In genomic region chr1:87131809-87132663, GRCh38 we compare ENCODE assay signal across 8 cellular contexts.
DNase-seq lines count a peak whose midpoint lies in the region; ATAC-seq and TF ChIP-seq lines count a peak whose summit lies in the region.

No MANE protein-coding gene starts in this region.

- no peaks in the 10 kb centered on the region for H3K36me3 Mint-ChIP-seq in activated CD4-positive, alpha-beta memory T cell treated with anti-CD3 and anti-CD28 coated beads, Interleukin-2, amount 10 ng/mL, durations not matched to agents 7 days and 5 days (ENCODE audit: low read depth)

- peak overlapping the region; percentile 59 for H3K4me3 Mint-ChIP-seq in activated CD4-positive, alpha-beta memory T cell treated with anti-CD3 and anti-CD28 coated beads, Interleukin-2, amount 10 ng/mL, durations not matched to agents 7 days and 5 days

- peaks cover 10% of the 10 kb centered on the region for H3K4me1 Mint-ChIP-seq in activated CD4-positive, alpha-beta memory T cell treated with anti-CD3 and anti-CD28 coated beads, Interleukin-2, amount 10 ng/mL, durations not matched to agents 7 days and 5 days

- H3K27ac Mint-ChIP-seq in activated CD4-positive, alpha-beta memory T cell treated with anti-CD3 and anti-CD28 coated beads, Interleukin-2, amount 10 ng/mL, durations not matched to agents 7 days and 5 days, result no peak overlapping the region

- peak; percentile 73 for TF ChIP-seq CTCF in BE2C (IDR thresholded peaks at IDR 0.05; ENCODE audit: low read depth, low read length)

- ATAC-seq in GM18907 (IDR thresholded peaks at IDR 0.05; ENCODE audit: unreplicated experiment) (peak; percentile 98), HG03159 (IDR thresholded peaks at IDR 0.05; ENCODE audit: unreplicated experiment) (peak; percentile 96)

- H3K4me1 ChIP-seq in BE2C, result no peaks in the 10 kb centered on the region

- DNase-seq in BE2C (peak; percentile 69), NCI-H510A (lab: John Stamatoyannopoulos, UW) (peak; percentile 56), ecto neural progenitor cell (ENCODE audit: low spot score) (peak; percentile 89), lung microvascular endothelial cell (ENCODE audit: low read depth in 2 of 2) (peak; percentile 74 to 83)
- DNase-seq in activated CD4-positive, alpha-beta memory T cell treated with anti-CD3 and anti-CD28 coated beads, Interleukin-2, amount 10 ng/mL, durations not matched to agents 7 days and 5 days, result peak; percentile 72
- DNase-seq in stimulated activated CD4-positive, alpha-beta T cell treated with anti-CD3 and anti-CD28 coated beads, TNF-alpha, amount 100 ng/mL, for 48 hours (ENCODE audit: low read depth in 3 of 3), result peak; percentile 48 to 79 (median 62)

- H3K4me3 ChIP-seq in BE2C (ENCODE audit: low read depth, low read length), result peak overlapping the region; percentile 39

- no peaks in the 10 kb centered on the region for H3K27me3 ChIP-seq in BE2C

- peaks cover 38% of the 10 kb centered on the region for H3K27me3 Mint-ChIP-seq in activated CD4-positive, alpha-beta memory T cell treated with anti-CD3 and anti-CD28 coated beads, Interleukin-2, amount 10 ng/mL, durations not matched to agents 7 days and 5 days

- POLR2A ChIA-PET in activated CD4-positive, alpha-beta memory T cell treated with anti-CD3 and anti-CD28 coated beads, Interleukin-2, amount 10 ng/mL, durations not matched to agents 7 days and 5 days (lab: Charles Lee), result no interaction called here

- no peaks in the 10 kb centered on the region for H3K9me3 ChIP-seq in BE2C

- CTCF ChIA-PET in activated CD4-positive, alpha-beta memory T cell treated with anti-CD3 and anti-CD28 coated beads, Interleukin-2, amount 10 ng/mL, durations not matched to agents 7 days and 5 days (lab: Charles Lee), result interaction anchor here (0.5 to 1.0 kb wide), 3 partner anchors 16 to 1717 kb away, joined by 3 read pairs; no protein-coding TSS in a partner anchor

- no peaks in the 10 kb centered on the region for H3K36me3 ChIP-seq in BE2C

- H3K9me3 Mint-ChIP-seq in activated CD4-positive, alpha-beta memory T cell treated with anti-CD3 and anti-CD28 coated beads, Interleukin-2, amount 10 ng/mL, durations not matched to agents 7 days and 5 days, result no peaks in the 10 kb centered on the region

Comparison
In these comparisons a context has a peak if more than half of its experiments do, and no peak if none do; other contexts are left out.
1. Peak in every context shown above with its lines: DNase-seq, ATAC-seq and H3K4me3 ChIP-seq.